Comparison of ENCODE assay signal across 12 cellular contexts in the genomic region with DNA sequence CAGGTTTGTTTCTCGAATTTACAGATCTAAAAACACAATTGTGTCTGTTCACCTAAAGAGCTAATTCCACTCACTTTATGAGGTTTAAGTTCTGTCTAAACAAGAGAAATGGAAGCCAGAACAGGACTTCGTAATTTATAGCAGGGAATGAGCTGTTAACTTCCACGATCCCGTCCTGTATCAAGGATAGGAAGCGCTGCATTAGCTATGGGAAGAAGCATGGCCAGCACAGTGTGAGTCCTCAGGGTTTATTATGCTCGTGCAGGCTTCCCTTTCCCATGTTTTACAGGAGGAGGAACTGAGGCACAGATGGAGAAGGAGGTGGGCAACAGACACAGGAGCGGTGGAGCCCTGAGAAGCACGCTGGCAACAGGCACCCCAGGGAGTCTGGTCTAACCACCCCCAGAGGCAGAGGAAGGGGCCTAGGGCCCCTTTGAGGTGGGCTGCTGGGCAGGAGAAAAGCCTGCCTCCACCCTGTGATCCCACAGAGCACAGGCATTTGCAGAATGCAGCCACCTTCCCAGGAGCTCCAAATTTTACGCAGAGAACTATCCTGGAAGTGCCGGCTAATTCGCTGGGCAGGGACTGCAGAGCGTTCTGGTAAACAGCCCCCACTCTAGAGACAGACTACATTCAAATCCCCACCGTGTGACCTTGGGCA.
"Had no signal": no experiment of that assay in that cellular context is flagged by ENCODE, and none has a peak within 500 bp of the region (broad histone marks: within the 10 kb centered on the region; RNA-seq: fewer than 3 reads in every experiment).

No MANE protein-coding gene starts in this region.

- H3K27ac Mint-ChIP-seq: activated CD4-positive, alpha-beta memory T cell treated with anti-CD3 and anti-CD28 coated beads for 36 hours; activated CD4-positive, alpha-beta T cell treated with anti-CD3 and anti-CD28 coated beads for 36 hours; activated naive CD8-positive, alpha-beta T cell treated with anti-CD3 and anti-CD28 coated beads for 36 hours; natural killer cell; stimulated activated naive CD8-positive, alpha-beta T cell treated with anti-CD3 and anti-CD28 coated beads, Interleukin-15, amount 100 ng/mL, for 72 hours had no signal

- H3K4me3 ChIP-seq: body of pancreas, upper lobe of left lung had no signal

- H3K36me3 Mint-ChIP-seq: activated CD4-positive, alpha-beta memory T cell treated with anti-CD3 and anti-CD28 coated beads for 36 hours; natural killer cell had no signal

- H3K27me3 ChIP-seq: body of pancreas, upper lobe of left lung had no signal

- H3K27me3 Mint-ChIP-seq: activated CD4-positive, alpha-beta memory T cell treated with anti-CD3 and anti-CD28 coated beads for 36 hours; activated CD4-positive, alpha-beta T cell treated with anti-CD3 and anti-CD28 coated beads for 36 hours; activated naive CD8-positive, alpha-beta T cell treated with anti-CD3 and anti-CD28 coated beads for 36 hours had no signal

- H3K9me3 Mint-ChIP-seq: activated CD4-positive, alpha-beta memory T cell treated with anti-CD3 and anti-CD28 coated beads for 36 hours; activated naive CD8-positive, alpha-beta T cell treated with anti-CD3 and anti-CD28 coated beads for 36 hours; natural killer cell; stimulated activated naive CD8-positive, alpha-beta T cell treated with anti-CD3 and anti-CD28 coated beads, Interleukin-15, amount 100 ng/mL, for 72 hours had no signal

- H3K4me3 Mint-ChIP-seq: activated CD4-positive, alpha-beta memory T cell treated with anti-CD3 and anti-CD28 coated beads for 36 hours; activated CD4-positive, alpha-beta T cell treated with anti-CD3 and anti-CD28 coated beads for 36 hours; activated naive CD8-positive, alpha-beta T cell treated with anti-CD3 and anti-CD28 coated beads for 36 hours; natural killer cell; stimulated activated naive CD8-positive, alpha-beta T cell treated with anti-CD3 and anti-CD28 coated beads, Interleukin-15, amount 100 ng/mL, for 72 hours had no signal

- H3K4me1 Mint-ChIP-seq: natural killer cell had no signal

- H3K9me3 ChIP-seq: body of pancreas, upper lobe of left lung had no signal

- DNase-seq: activated CD4-positive, alpha-beta memory T cell treated with anti-CD3 and anti-CD28 coated beads for 36 hours; activated CD4-positive, alpha-beta T cell treated with anti-CD3 and anti-CD28 coated beads for 36 hours; activated naive CD8-positive, alpha-beta T cell treated with anti-CD3 and anti-CD28 coated beads for 36 hours; body of pancreas; caudate nucleus; erythroblast; islet precursor cell; natural killer cell; occipital lobe; retina; stimulated activated naive CD8-positive, alpha-beta T cell treated with anti-CD3 and anti-CD28 coated beads, Interleukin-15, amount 100 ng/mL, for 72 hours had no signal
